9 cellular contexts compared by ENCODE assay signal in genomic region chr3:69671082-69671952, GRCh38.
A peak's percentile ranks its signal among the peaks of the same experiment; 100 is the strongest.
DNase-seq lines count a peak whose midpoint lies in the region; ATAC-seq and TF ChIP-seq lines count a peak whose summit lies in the region.
"Had no signal": no experiment of that assay in that cellular context is flagged by ENCODE, and none has a peak within 500 bp of the region (broad histone marks: within the 10 kb centered on the region; RNA-seq: fewer than 3 reads in every experiment).

No MANE protein-coding gene starts in this region.

- no peak overlapping the region for H3K4me3 Mint-ChIP-seq in activated T-helper 17 cell treated with anti-CD3 and anti-CD28 coated beads, Interleukin-2, amount 50 U/mL, for 72 hours
- H3K4me3 Mint-ChIP-seq: CD4-positive, CD25-positive, alpha-beta regulatory T cell had no signal

- no peak overlapping the region for H3K4me3 ChIP-seq in WI38 (ENCODE audit: low read depth, low read length)

- no peak overlapping the region for H3K27ac Mint-ChIP-seq in activated T-helper 17 cell treated with anti-CD3 and anti-CD28 coated beads, Interleukin-2, amount 50 U/mL, for 72 hours
- H3K27ac Mint-ChIP-seq: CD4-positive, CD25-positive, alpha-beta regulatory T cell had no signal

- TF ChIP-seq CTCF in WI38 (IDR thresholded peaks at IDR 0.05; ENCODE audit: low read depth, low read length), result peak; percentile 51; the same call in 1 of the 2 replicates

- ATAC-seq in left ventricle myocardium superior, result peak; percentile 78
- no peak for ATAC-seq in activated T-helper 17 cell treated with anti-CD3 and anti-CD28 coated beads, Interleukin-2, amount 50 U/mL, for 72 hours (replicated peaks)
- ATAC-seq in GM21447 (IDR thresholded peaks at IDR 0.05; ENCODE audit: unreplicated experiment), result no peak

- DNase-seq in NCI-H1105 treated with DMSO at 0.1 percent for 48 hours (lab: John Stamatoyannopoulos, UW), result peak; percentile 35
- no peak for DNase-seq in NCI-H1105 (lab: John Stamatoyannopoulos, UW)
- DNase-seq in KG1 (lab: John Stamatoyannopoulos, UW), result peak; percentile 34
- no peak for DNase-seq in left ventricle myocardium superior
- peak; percentile 95 for DNase-seq in superior temporal gyrus (ENCODE audit: extremely low spot score)

- H3K4me1 Mint-ChIP-seq in activated T-helper 17 cell treated with anti-CD3 and anti-CD28 coated beads, Interleukin-2, amount 50 U/mL, for 72 hours, result no peaks in the 10 kb centered on the region
- H3K4me1 Mint-ChIP-seq: CD4-positive, CD25-positive, alpha-beta regulatory T cell had no signal

- no peaks in the 10 kb centered on the region for H3K27me3 Mint-ChIP-seq in activated T-helper 17 cell treated with anti-CD3 and anti-CD28 coated beads, Interleukin-2, amount 50 U/mL, for 72 hours

- no peaks in the 10 kb centered on the region for H3K36me3 Mint-ChIP-seq in activated T-helper 17 cell treated with anti-CD3 and anti-CD28 coated beads, Interleukin-2, amount 50 U/mL, for 72 hours (ENCODE audit: low read depth)
- H3K36me3 Mint-ChIP-seq: CD4-positive, CD25-positive, alpha-beta regulatory T cell had no signal

- no peaks in the 10 kb centered on the region for H3K9me3 Mint-ChIP-seq in activated T-helper 17 cell treated with anti-CD3 and anti-CD28 coated beads, Interleukin-2, amount 50 U/mL, for 72 hours

- intact Hi-C loops in left ventricle myocardium superior (cut with micrococcal nuclease), result loop anchor here (5.0 to 10.0 kb wide), 2 partner anchors 347 to 514 kb away; no protein-coding TSS in a partner anchor

Comparison
In these comparisons a context has a peak if more than half of its experiments do, and no peak if none do; other contexts are left out.
1. DNase-seq: peak in NCI-H1105 treated with DMSO at 0.1 percent for 48 hours (single experiment), KG1 (single experiment) and superior temporal gyrus (single experiment); none in NCI-H1105 (single experiment) and left ventricle myocardium superior (single experiment).